26 cellular contexts compared by ENCODE assay signal in the genomic region with DNA sequence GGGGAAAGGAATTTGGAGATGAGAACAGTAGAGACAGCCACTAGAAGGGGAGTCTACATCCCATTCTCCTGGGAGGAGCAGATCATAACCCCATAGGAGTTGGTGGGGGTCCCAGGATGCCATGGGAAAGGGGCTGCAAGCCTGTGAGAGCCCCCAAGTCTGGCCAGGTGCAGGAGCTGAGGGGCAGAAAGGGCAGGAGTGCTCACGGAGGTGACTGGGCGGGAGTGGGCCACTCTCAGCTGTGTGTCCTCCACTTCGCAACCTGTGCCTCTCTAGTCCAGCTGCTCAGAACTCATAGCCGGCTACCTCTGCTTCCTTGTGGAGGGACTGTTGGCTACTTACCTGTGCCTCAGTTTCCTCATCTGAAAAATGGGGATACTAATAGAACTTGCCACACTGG.
"Had no signal": no experiment of that assay in that cellular context is flagged by ENCODE, and none has a peak within 500 bp of the region (broad histone marks: within the 10 kb centered on the region; RNA-seq: fewer than 3 reads in every experiment).

No MANE protein-coding gene starts in this region.

- H3K36me3 ChIP-seq: ascending aorta, breast epithelium, cardiac muscle cell, heart left ventricle, WERI-Rb-1 had no signal

- H3K27me3 ChIP-seq: ascending aorta, breast epithelium, cardiac muscle cell had no signal

- H3K9me3 ChIP-seq: ascending aorta, breast epithelium, heart left ventricle had no signal

- DNase-seq: activated B cell treated with CpG ODN at 0.5 μM for 24 hours; activated CD4-positive, alpha-beta T cell treated with anti-CD3 and anti-CD28 coated beads for 48 hours; activated CD4-positive, alpha-beta T cell treated with anti-CD3 and anti-CD28 coated beads, Interleukin-2, amount 50 U/mL, for 1 hour; activated CD4-positive, alpha-beta T cell treated with anti-CD3 and anti-CD28 coated beads, Interleukin-2, amount 50 U/mL, for 48 hours; activated CD8-positive, alpha-beta memory T cell treated with anti-CD3 and anti-CD28 coated beads for 24 hours; activated CD8-positive, alpha-beta T cell treated with anti-CD3 and anti-CD28 coated beads for 36 hours; activated gamma-delta T cell; activated naive CD4-positive, alpha-beta T cell; activated naive CD4-positive, alpha-beta T cell treated with anti-CD3 and anti-CD28 coated beads, Interleukin-2, amount 10 ng/mL, durations not matched to agents 7 days and 5 days; activated naive CD8-positive, alpha-beta T cell treated with anti-CD3 and anti-CD28 coated beads, Interleukin-2, amount 10 ng/mL, durations not matched to agents 7 days and 5 days; activated T-cell treated with anti-CD3 and anti-CD28 coated beads, Interleukin-2, amount 50 U/mL, for 4 hours; effector memory CD4-positive, alpha-beta T cell; endodermal cell; foreskin fibroblast; heart left ventricle; SW 1271; T-cell; T-helper 9 cell; WERI-Rb-1 had no signal

- ATAC-seq: activated CD4-positive, CD25-positive, alpha-beta regulatory T cell treated with anti-CD3 and anti-CD28 coated beads, Interleukin-2, amount 50 U/mL, for 24 hours; activated CD8-positive, alpha-beta T cell treated with anti-CD3 and anti-CD28 coated beads for 36 hours; activated naive CD4-positive, alpha-beta T cell treated with anti-CD3 and anti-CD28 coated beads, Interleukin-2, amount 50 U/mL, for 72 hours; activated T-cell treated with anti-CD3 and anti-CD28 coated beads, Interleukin-2, amount 50 U/mL, for 4 hours; activated T-helper 17 cell treated with anti-CD3 and anti-CD28 coated beads, Interleukin-2, amount 50 U/mL, for 72 hours; esophagus mucosa; heart left ventricle; T-cell had no signal

- H3K4me1 ChIP-seq: ascending aorta, breast epithelium, heart left ventricle had no signal

- H3K27ac ChIP-seq: ascending aorta, breast epithelium, cardiac muscle cell, heart left ventricle, WERI-Rb-1 had no signal

- H3K4me3 ChIP-seq: ascending aorta, breast epithelium, cardiac muscle cell, heart left ventricle had no signal
